Comparison of ENCODE assay signal across 1 cellular context in genomic region chr20:24144371-24144770, GRCh38.
TF ChIP-seq lines count a peak whose summit lies in the region.

No MANE protein-coding gene starts in this region.

TF ChIP-seq in IMR-90, 13 proteins besides CTCF, POLR2A, EP300 and RAD21 (continued from another document):
- TF ChIP-seq RFX5 (IDR thresholded peaks at IDR 0.05; ENCODE audit: low read depth, low read length) (no peak), USF2 (IDR thresholded peaks at IDR 0.05; ENCODE audit: low read depth, low read length) (no peak), CEBPB (IDR thresholded peaks at IDR 0.05; ENCODE audit: low read depth, low read length) (no peak), MAZ (IDR thresholded peaks at IDR 0.05; ENCODE audit: borderline replicate concordance, low read depth, low read length) (no peak), MAFK (IDR thresholded peaks at IDR 0.05; ENCODE audit: low read depth, low read length) (no peak), FOS (IDR thresholded peaks at IDR 0.05; ENCODE audit: low read depth, low read length) (no peak), CHD1 (IDR thresholded peaks at IDR 0.05; ENCODE audit: low read depth, low read length) (no peak)
